ENCODE assay signal across 1 cellular context in genomic region chr4:76301068-76301774, GRCh38.
TF ChIP-seq lines count a peak whose summit lies in the region.

No MANE protein-coding gene starts in this region.

TF ChIP-seq in HEK293, 187 proteins besides CTCF, POLR2A, EP300 and RAD21 (continued from another document):
- TF ChIP-seq SALL2 (tag by site-specific recombination; IDR thresholded peaks at IDR 0.05; ENCODE audit: borderline replicate concordance): no peak
- TF ChIP-seq ZNF529 (tag by site-specific recombination; IDR thresholded peaks at IDR 0.05; ENCODE audit: insufficient replicate concordance): no peak
- no peak for TF ChIP-seq REST (tag by site-specific recombination; IDR thresholded peaks at IDR 0.05)
- no peak for TF ChIP-seq ZNF292 (tag by site-specific recombination; IDR thresholded peaks at IDR 0.05; ENCODE audit: borderline replicate concordance, low read depth)
- TF ChIP-seq ZNF366 (tag by site-specific recombination; conservative IDR thresholded peaks at IDR 0.05): peak; percentile 43; the same call in 1 of the 2 replicates
- no peak for TF ChIP-seq ZFHX2 (tag by site-specific recombination; conservative IDR thresholded peaks at IDR 0.05)
- no peak for TF ChIP-seq ZNF76 (tag by site-specific recombination; IDR thresholded peaks at IDR 0.05; ENCODE audit: borderline replicate concordance, low read depth)
- TF ChIP-seq ZNF704 (tag by site-specific recombination; IDR thresholded peaks at IDR 0.05): no peak
- TF ChIP-seq KLF7 (tag by site-specific recombination; IDR thresholded peaks at IDR 0.05; ENCODE audit: borderline replicate concordance): no peak
- TF ChIP-seq ZNF184 (tag by site-specific recombination; IDR thresholded peaks at IDR 0.05): no peak
- TF ChIP-seq ZSCAN5A (tag by site-specific recombination; IDR thresholded peaks at IDR 0.05): no peak
- no peak for TF ChIP-seq ZNF335 (tag by site-specific recombination; conservative IDR thresholded peaks at IDR 0.05)
- peak; percentile 73 for TF ChIP-seq ZNF600 (tag by site-specific recombination; IDR thresholded peaks at IDR 0.05)
- no peak for TF ChIP-seq ZNF521 (tag by site-specific recombination; IDR thresholded peaks at IDR 0.05)
- TF ChIP-seq ZNF24 (tag by site-specific recombination; IDR thresholded peaks at IDR 0.05): 0 out of 2 replicates have a peak, but pooled peaks have one; percentile 54
- TF ChIP-seq ZNF148 (tag by site-specific recombination; IDR thresholded peaks at IDR 0.05; ENCODE audit: borderline replicate concordance): no peak
- TF ChIP-seq PATZ1 (tag by site-specific recombination; IDR thresholded peaks at IDR 0.05): 0 out of 2 replicates have a peak, but pooled peaks have one; percentile 29
- TF ChIP-seq ZNF768 (tag by site-specific recombination; IDR thresholded peaks at IDR 0.05): no peak
- TF ChIP-seq ZNF837 (tag by site-specific recombination; IDR thresholded peaks at IDR 0.05): no peak
- no peak for TF ChIP-seq ZNF175 (tag by site-specific recombination; IDR thresholded peaks at IDR 0.05)
- TF ChIP-seq ZNF624 (tag by site-specific recombination; IDR thresholded peaks at IDR 0.05): no peak
- TF ChIP-seq ZNF660 (tag by site-specific recombination; IDR thresholded peaks at IDR 0.05): peak; percentile 80
- TF ChIP-seq SP2 (tag by site-specific recombination; IDR thresholded peaks at IDR 0.05): no peak
- TF ChIP-seq INSM2 (tag by site-specific recombination; IDR thresholded peaks at IDR 0.05): 0 out of 2 replicates have a peak, but pooled peaks have one; percentile 46
- TF ChIP-seq ZNF747 (tag by site-specific recombination; IDR thresholded peaks at IDR 0.05): no peak
- no peak for TF ChIP-seq ZNF585B (tag by site-specific recombination; IDR thresholded peaks at IDR 0.05)
- TF ChIP-seq ZNF830 (tag by site-specific recombination; IDR thresholded peaks at IDR 0.05; ENCODE audit: low read depth): no peak
- no peak for TF ChIP-seq ZNF433 (tag by site-specific recombination; IDR thresholded peaks at IDR 0.05; ENCODE audit: low read depth)
- TF ChIP-seq ZSCAN18 (tag by site-specific recombination; IDR thresholded peaks at IDR 0.05): no peak
- 0 out of 2 replicates have a peak, but pooled peaks have one; percentile 43 for TF ChIP-seq ZNF501 (tag by site-specific recombination; IDR thresholded peaks at IDR 0.05)
- TF ChIP-seq ZNF155 (tag by site-specific recombination; IDR thresholded peaks at IDR 0.05): no peak
